In the genomic region with DNA sequence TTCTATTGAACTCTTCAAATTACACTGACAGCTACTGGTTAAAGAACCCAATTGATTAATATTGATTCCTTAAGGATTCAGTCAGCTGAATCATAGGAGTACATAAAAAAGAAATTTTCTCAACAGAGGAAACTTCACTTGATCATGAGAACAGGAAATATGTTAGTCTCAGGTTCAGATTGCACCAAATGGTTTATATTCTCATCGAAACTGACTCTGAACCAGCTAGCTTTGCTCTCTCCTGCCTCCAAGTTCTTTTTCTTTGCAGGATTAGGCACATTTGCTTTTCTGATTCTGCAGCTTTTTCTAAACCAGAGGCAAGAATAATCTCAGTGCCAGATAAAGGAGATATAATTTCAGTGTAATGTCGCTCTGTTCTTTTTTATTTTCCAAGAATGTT, we compare ENCODE assay signal across 18 cellular contexts. TPM values are rescaled to one million over a fixed set of nuclear protein-coding genes. Genes with fewer than 3 reads are reported as not detected.
DNase-seq lines count a peak whose midpoint lies in the region; ATAC-seq, FAIRE-seq and TF ChIP-seq lines count a peak whose summit lies in the region.
"Had no signal": no experiment of that assay in that cellular context is flagged by ENCODE, and none has a peak within 500 bp of the region (broad histone marks: within the 10 kb centered on the region; RNA-seq: fewer than 3 reads in every experiment).

No MANE protein-coding gene starts in this region.

- H2AFZ ChIP-seq in GM23338 = 0 out of 2 replicates have a peak overlapping the region, but pooled peaks have one; percentile 6

- no peaks in the 10 kb centered on the region for H3K27me3 ChIP-seq in GM23338 (ENCODE audit: insufficient read depth)

- H3K9me3 Mint-ChIP-seq in activated naive CD4-positive, alpha-beta T cell treated with anti-CD3 and anti-CD28 coated beads, Interleukin-2, amount 10 ng/mL, durations not matched to agents 7 days and 5 days = no peaks in the 10 kb centered on the region
- no peaks in the 10 kb centered on the region for H3K9me3 Mint-ChIP-seq in activated naive CD4-positive, alpha-beta T cell treated with anti-CD3 and anti-CD28 coated beads, Interleukin-2, amount 50 U/mL, for 72 hours
- H3K9me3 Mint-ChIP-seq in GM23338 (no peaks in the 10 kb centered on the region), nephron (no peaks in the 10 kb centered on the region)
- H3K9me3 Mint-ChIP-seq: CD4-positive, alpha-beta T cell had no signal

- H3K36me3 Mint-ChIP-seq in activated naive CD4-positive, alpha-beta T cell treated with anti-CD3 and anti-CD28 coated beads, Interleukin-2, amount 10 ng/mL, durations not matched to agents 7 days and 5 days = peaks cover 6% of the 10 kb centered on the region
- H3K36me3 Mint-ChIP-seq in activated naive CD4-positive, alpha-beta T cell treated with anti-CD3 and anti-CD28 coated beads, Interleukin-2, amount 50 U/mL, for 72 hours = peaks cover 0 to 5% of the 10 kb centered on the region in 2 donors
- H3K36me3 Mint-ChIP-seq in GM23338 (ENCODE audit: low read depth) (no peaks in the 10 kb centered on the region), nephron (ENCODE audit: low read depth) (no peaks in the 10 kb centered on the region), T-helper 17 cell (ENCODE audit: low read depth) (peaks cover 3% of the 10 kb centered on the region)

- CTCF ChIA-PET in activated naive CD4-positive, alpha-beta T cell treated with anti-CD3 and anti-CD28 coated beads, Interleukin-2, amount 10 ng/mL, durations not matched to agents 7 days and 5 days (lab: Charles Lee) = no interaction called here

- no peaks in the 10 kb centered on the region for H3K36me3 ChIP-seq in GM23338 (ENCODE audit: insufficient read depth)
- H3K36me3 ChIP-seq: HAP-1 had no signal

- TF ChIP-seq CTCF in GM23338 (conservative IDR thresholded peaks at IDR 0.05; ENCODE audit: low read depth in 2 of 2) (no peak), nephron (IDR thresholded peaks at IDR 0.05; ENCODE audit: unreplicated experiment in 3 of 3) (no peak)

- H3K4me2 ChIP-seq in GM23338 = no peak overlapping the region
- H3K4me2 ChIP-seq: A549, KMS-11 had no signal

- no peaks in the 10 kb centered on the region for H3F3A ChIP-seq in GM23338 (replicated peaks; ENCODE audit: low read depth)

- no peaks in the 10 kb centered on the region for H3K9me3 ChIP-seq in T-helper 17 cell (ENCODE audit: control insufficient read depth, low read length, poor library complexity, severe bottlenecking)
- H3K9me3 ChIP-seq: A549, Caco-2, HAP-1 had no signal

- no peak overlapping the region for H3K27ac ChIP-seq in GM23338 (ENCODE audit: low read depth)
- H3K27ac ChIP-seq: A549, C4-2B, HL-60, KMS-11 had no signal

- FAIRE-seq in GM18507 (lab: Jason Lieb, UNC) = peak; percentile 77
- FAIRE-seq: A549, D721Med, G401.6 had no signal

- H3K27ac Mint-ChIP-seq in activated naive CD4-positive, alpha-beta T cell treated with anti-CD3 and anti-CD28 coated beads, Interleukin-2, amount 10 ng/mL, durations not matched to agents 7 days and 5 days = peak overlapping the region; percentile 22
- H3K27ac Mint-ChIP-seq in activated naive CD4-positive, alpha-beta T cell treated with anti-CD3 and anti-CD28 coated beads, Interleukin-2, amount 50 U/mL, for 72 hours = no peak overlapping the region
- H3K27ac Mint-ChIP-seq in GM23338 (no peak overlapping the region), nephron (peak overlapping the region; percentile 22 to 91 (median 72)), T-helper 17 cell (no peak overlapping the region)
- H3K27ac Mint-ChIP-seq: CD4-positive, alpha-beta T cell had no signal

- H4K20me1 ChIP-seq in GM23338 (replicated peaks; ENCODE audit: insufficient read depth) = no peaks in the 10 kb centered on the region

- H3K9me2 ChIP-seq in GM23338 (ENCODE audit: insufficient read depth) = no peaks in the 10 kb centered on the region

- no peak overlapping the region for H3K4me3 Mint-ChIP-seq in activated naive CD4-positive, alpha-beta T cell treated with anti-CD3 and anti-CD28 coated beads, Interleukin-2, amount 10 ng/mL, durations not matched to agents 7 days and 5 days
- no peak overlapping the region for H3K4me3 Mint-ChIP-seq in GM23338
- H3K4me3 Mint-ChIP-seq in nephron = no peak overlapping the region
- no peak overlapping the region for H3K4me3 Mint-ChIP-seq in T-helper 17 cell

- H3K4me3 ChIP-seq in GM23338 = no peak overlapping the region
- H3K4me3 ChIP-seq: A549, HAP-1 had no signal

- H3K27me3 Mint-ChIP-seq in activated naive CD4-positive, alpha-beta T cell treated with anti-CD3 and anti-CD28 coated beads, Interleukin-2, amount 10 ng/mL, durations not matched to agents 7 days and 5 days = no peaks in the 10 kb centered on the region
- H3K27me3 Mint-ChIP-seq in GM23338 (ENCODE audit: insufficient read depth, low read depth, poor library complexity) (peaks cover 5% of the 10 kb centered on the region), nephron (ENCODE audit: low read depth) (no peaks in the 10 kb centered on the region), T-helper 17 cell (no peaks in the 10 kb centered on the region)
- H3K27me3 Mint-ChIP-seq: CD4-positive, alpha-beta T cell had no signal

- no peaks in the 10 kb centered on the region for H3K79me2 ChIP-seq in GM23338 (replicated peaks; ENCODE audit: insufficient read depth)

- no peak for DNase-seq in activated naive CD4-positive, alpha-beta T cell treated with anti-CD3 and anti-CD28 coated beads, Interleukin-2, amount 10 ng/mL, durations not matched to agents 7 days and 5 days
- no peak for DNase-seq in activated naive CD4-positive, alpha-beta T cell treated with anti-CD3 and anti-CD28 coated beads, Interleukin-2, amount 50 U/mL, for 72 hours (ENCODE audit: low spot score in 2 of 2)
- DNase-seq in GM18507 (ENCODE audit: extremely low spot score, insufficient read length, low read depth) = no peak
- no peak for DNase-seq in GM23338 (ENCODE audit: low spot score)
- no peak for DNase-seq in T-helper 17 cell
- no peak for DNase-seq in RKO (ENCODE audit: low spot score)
- no peak for DNase-seq in NCI-H510A (lab: John Stamatoyannopoulos, UW)
- DNase-seq: AML-193; Caco-2; CD4-positive, alpha-beta T cell had no signal

- H3K4me1 ChIP-seq in GM23338 (ENCODE audit: insufficient read depth) = peaks cover 8% of the 10 kb centered on the region
- H3K4me1 ChIP-seq: A549, Caco-2, HAP-1 had no signal

- peaks cover 36% of the 10 kb centered on the region for H3K4me1 Mint-ChIP-seq in activated naive CD4-positive, alpha-beta T cell treated with anti-CD3 and anti-CD28 coated beads, Interleukin-2, amount 10 ng/mL, durations not matched to agents 7 days and 5 days
- H3K4me1 Mint-ChIP-seq in GM23338 (peaks cover 9% of the 10 kb centered on the region), nephron (no peaks in the 10 kb centered on the region), T-helper 17 cell (peaks cover 7% of the 10 kb centered on the region)

- ATAC-seq in activated naive CD4-positive, alpha-beta T cell treated with anti-CD3 and anti-CD28 coated beads, Interleukin-2, amount 50 U/mL, for 72 hours = no peak
- ATAC-seq in GM23338 = no peak
- no peak for ATAC-seq in T-helper 17 cell
- ATAC-seq: A549 had no signal

TF ChIP-seq in GM23338, 12 proteins besides CTCF, POLR2A, EP300 and RAD21 (continues in another document):
- TF ChIP-seq STAT1 (IDR thresholded peaks at IDR 0.05; ENCODE audit: unreplicated experiment) (no peak), CREB1 (CRISPR knock-in tag; IDR thresholded peaks at IDR 0.05; ENCODE audit: low read depth) (no peak)
- TF ChIP-seq, protein P1, sequence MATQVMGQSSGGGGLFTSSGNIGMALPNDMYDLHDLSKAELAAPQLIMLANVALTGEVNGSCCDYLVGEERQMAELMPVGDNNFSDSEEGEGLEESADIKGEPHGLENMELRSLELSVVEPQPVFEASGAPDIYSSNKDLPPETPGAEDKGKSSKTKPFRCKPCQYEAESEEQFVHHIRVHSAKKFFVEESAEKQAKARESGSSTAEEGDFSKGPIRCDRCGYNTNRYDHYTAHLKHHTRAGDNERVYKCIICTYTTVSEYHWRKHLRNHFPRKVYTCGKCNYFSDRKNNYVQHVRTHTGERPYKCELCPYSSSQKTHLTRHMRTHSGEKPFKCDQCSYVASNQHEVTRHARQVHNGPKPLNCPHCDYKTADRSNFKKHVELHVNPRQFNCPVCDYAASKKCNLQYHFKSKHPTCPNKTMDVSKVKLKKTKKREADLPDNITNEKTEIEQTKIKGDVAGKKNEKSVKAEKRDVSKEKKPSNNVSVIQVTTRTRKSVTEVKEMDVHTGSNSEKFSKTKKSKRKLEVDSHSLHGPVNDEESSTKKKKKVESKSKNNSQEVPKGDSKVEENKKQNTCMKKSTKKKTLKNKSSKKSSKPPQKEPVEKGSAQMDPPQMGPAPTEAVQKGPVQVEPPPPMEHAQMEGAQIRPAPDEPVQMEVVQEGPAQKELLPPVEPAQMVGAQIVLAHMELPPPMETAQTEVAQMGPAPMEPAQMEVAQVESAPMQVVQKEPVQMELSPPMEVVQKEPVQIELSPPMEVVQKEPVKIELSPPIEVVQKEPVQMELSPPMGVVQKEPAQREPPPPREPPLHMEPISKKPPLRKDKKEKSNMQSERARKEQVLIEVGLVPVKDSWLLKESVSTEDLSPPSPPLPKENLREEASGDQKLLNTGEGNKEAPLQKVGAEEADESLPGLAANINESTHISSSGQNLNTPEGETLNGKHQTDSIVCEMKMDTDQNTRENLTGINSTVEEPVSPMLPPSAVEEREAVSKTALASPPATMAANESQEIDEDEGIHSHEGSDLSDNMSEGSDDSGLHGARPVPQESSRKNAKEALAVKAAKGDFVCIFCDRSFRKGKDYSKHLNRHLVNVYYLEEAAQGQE (IDR thresholded peaks at IDR 0.05; ENCODE audit: unreplicated experiment) = no peak

RNA-seq across cellular contexts. Expression of a gene that starts 33.2 kb away (rescaled TPM):
- 10 to 100 TPM; 46.1 to 48.1 TPM for total RNA-seq in activated naive CD4-positive, alpha-beta T cell treated with anti-CD3 and anti-CD28 coated beads, Interleukin-2, amount 50 U/mL, for 72 hours
- total RNA-seq in GM23338 (2014; rRNA removed; shearing (Covaris generic)) = 396 and 408 TPM in 2 replicates
- polyA plus RNA-seq in GM23338 (2016; fragmentation: Nextera tagmentation; extraction: Ambion mirVana) = 432 and 444 TPM in 2 replicates
- 10 to 100 TPM; 52.8 to 69.8 TPM for total RNA-seq in T-helper 17 cell

Comparison
In these comparisons a context has a peak if more than half of its experiments do, and no peak if none do; other contexts are left out.
1. H3K27ac Mint-ChIP-seq: peak in activated naive CD4-positive, alpha-beta T cell treated with anti-CD3 and anti-CD28 coated beads, Interleukin-2, amount 10 ng/mL, durations not matched to agents 7 days and 5 days (single experiment) and nephron (3 of 3); none in activated naive CD4-positive, alpha-beta T cell treated with anti-CD3 and anti-CD28 coated beads, Interleukin-2, amount 50 U/mL, for 72 hours (0 of 2), GM23338 (single experiment) and T-helper 17 cell (single experiment).